Comparison of ENCODE assay signal across 8 cellular contexts in genomic region chr17:45123930-45124796, GRCh38. TPM values are rescaled to one million over a fixed set of nuclear protein-coding genes. Genes with fewer than 3 reads are reported as not detected.
A peak's percentile ranks its signal among the peaks of the same experiment; 100 is the strongest.
DNase-seq lines count a peak whose midpoint lies in the region; ATAC-seq and TF ChIP-seq lines count a peak whose summit lies in the region.

No MANE protein-coding gene starts in this region.

- H3K4me1 ChIP-seq in fibroblast of lung (ENCODE audit: control insufficient read depth, extremely low read depth, insufficient read depth, low read length), result peaks cover 26% of the 10 kb centered on the region

- no peak for TF ChIP-seq CTCF in fibroblast of lung (conservative IDR thresholded peaks at IDR 0.05 in 1 of 2, IDR thresholded peaks at IDR 0.05 in 1 of 2; ENCODE audit: low read depth in 1 of 2, low read length in 2 of 2)

- H3K36me3 ChIP-seq in fibroblast of lung (ENCODE audit: control insufficient read depth, insufficient read depth, low read length), result no peaks in the 10 kb centered on the region

- no peak overlapping the region for H2AFZ ChIP-seq in fibroblast of lung (ENCODE audit: low read length)

- intact Hi-C loops in Right ventricle myocardium inferior (cut with DNase I) (no loop called here), Right ventricle myocardium superior (cut with DNase I) (no loop called here)

- peaks cover 17% of the 10 kb centered on the region for H3K79me2 ChIP-seq in fibroblast of lung (ENCODE audit: control insufficient read depth, insufficient read depth, low read length)

- peak overlapping the region; percentile 51 for H3K4me2 ChIP-seq in fibroblast of lung (ENCODE audit: extremely low read depth, insufficient read depth, low read length)

- H3K4me3 ChIP-seq in fibroblast of lung (replicated peaks in 1 of 4; ENCODE audit: control extremely low read depth in 1 of 4, insufficient read depth in 1 of 4, low read depth in 3 of 4, low read length in 4 of 4), result no peak overlapping the region

- no peaks in the 10 kb centered on the region for H3K27me3 ChIP-seq in fibroblast of lung (ENCODE audit: control insufficient read depth, insufficient read depth, low read length)

- peak overlapping the region; percentile 33 for H3K9ac ChIP-seq in fibroblast of lung (ENCODE audit: insufficient read depth, low read length)

- H3K9me3 ChIP-seq in fibroblast of lung (ENCODE audit: control insufficient read depth, insufficient read depth, low read depth, low read length), result no peaks in the 10 kb centered on the region

- no peak for ATAC-seq in Right ventricle myocardium inferior
- ATAC-seq in Right ventricle myocardium superior (ENCODE audit: poor library complexity), result no peak
- no peak for ATAC-seq in HG02970 (IDR thresholded peaks at IDR 0.05; ENCODE audit: low FRiP score, unreplicated experiment)
- no peak for ATAC-seq in HG03378 (IDR thresholded peaks at IDR 0.05; ENCODE audit: unreplicated experiment)

- no peaks in the 10 kb centered on the region for H4K20me1 ChIP-seq in fibroblast of lung (ENCODE audit: control insufficient read depth, extremely low read depth, insufficient read depth, low read length)

- H3K27ac ChIP-seq in fibroblast of lung (ENCODE audit: insufficient read depth, low read length), result peak overlapping the region; percentile 88

- DNase-seq in Right ventricle myocardium inferior (ENCODE audit: missing footprints) (peak; percentile 68), Right ventricle myocardium superior (no peak), SKM-1 treated with dmso at 0.1 percent for 144 hours (lab: John Stamatoyannopoulos, UW; ENCODE audit: unreplicated experiment) (peak; percentile 58), fibroblast of lung (ENCODE audit: low read depth in 2 of 2) (peak; percentile 84 to 94), renal cortical epithelial cell (ENCODE audit: low read depth) (peak; percentile 86), mucosa of gallbladder (ENCODE audit: low spot score) (no peak)

RNA-seq across cellular contexts. Expression of gene PLCD3, which starts 8.2 kb away (rescaled TPM):
- 200 TPM for total RNA-seq in Right ventricle myocardium inferior
- 201 TPM for total RNA-seq in Right ventricle myocardium superior
- 39.3 and 59.8 TPM in 2 replicates for total RNA-seq in fibroblast of lung
- 32.8 and 52.1 TPM in 2 replicates for polyA plus RNA-seq in fibroblast of lung
- polyA plus RNA-seq in fibroblast of lung (2012), result 39.6 and 76.5 TPM in 2 replicates
- 151 and 159 TPM in 2 replicates for polyA minus RNA-seq in fibroblast of lung (ENCODE audit: low replicate concordance)
- 26.9 and 98.1 TPM in 2 replicates for total RNA-seq in renal cortical epithelial cell
- 63.6 TPM for total RNA-seq in mucosa of gallbladder

RNA-seq across cellular contexts. Expression of gene ACBD4, which starts 11.3 kb away (rescaled TPM):
- total RNA-seq in Right ventricle myocardium inferior (6.7 TPM), Right ventricle myocardium superior (8.0 TPM), fibroblast of lung (7.7 and 18.0 TPM in 2 replicates), renal cortical epithelial cell (7.2 and 9.6 TPM in 2 replicates), mucosa of gallbladder (29.8 TPM)
- 3.0 and 3.4 TPM in 2 replicates for polyA plus RNA-seq in fibroblast of lung
- polyA plus RNA-seq in fibroblast of lung (2012), result 5.8 and 6.3 TPM in 2 replicates
- 4.9 and 8.4 TPM in 2 replicates for polyA minus RNA-seq in fibroblast of lung (ENCODE audit: low replicate concordance)

RNA-seq across cellular contexts. Expression of gene HEXIM1, which starts 24.1 kb away (rescaled TPM):
- total RNA-seq in Right ventricle myocardium inferior (33.1 TPM), Right ventricle myocardium superior (31.2 TPM), fibroblast of lung (9.9 and 10.3 TPM in 2 replicates), renal cortical epithelial cell (10.8 and 38.0 TPM in 2 replicates), mucosa of gallbladder (62.5 TPM)
- polyA plus RNA-seq in fibroblast of lung, result 11.7 and 12.4 TPM in 2 replicates
- polyA plus RNA-seq in fibroblast of lung (2012), result 20.2 and 20.3 TPM in 2 replicates
- polyA minus RNA-seq in fibroblast of lung (ENCODE audit: low replicate concordance), result 4.3 and 6.1 TPM in 2 replicates

RNA-seq across cellular contexts. Expression of gene HEXIM2, which starts 37.5 kb away (rescaled TPM):
- total RNA-seq in Right ventricle myocardium inferior, result 9.0 TPM
- 8.0 TPM for total RNA-seq in Right ventricle myocardium superior
- 12.8 and 18.7 TPM in 2 replicates for total RNA-seq in fibroblast of lung
- 1.9 and 2.7 TPM in 2 replicates for polyA plus RNA-seq in fibroblast of lung
- 4.3 and 6.4 TPM in 2 replicates for polyA plus RNA-seq in fibroblast of lung (2012)
- 2.0 and 7.2 TPM in 2 replicates for polyA minus RNA-seq in fibroblast of lung (ENCODE audit: low replicate concordance)
- 5.6 and 7.3 TPM in 2 replicates for total RNA-seq in renal cortical epithelial cell
- 14.9 TPM for total RNA-seq in mucosa of gallbladder

Comparison
In these comparisons a context has a peak if more than half of its experiments do, and no peak if none do; other contexts are left out.
1. DNase-seq: peak in Right ventricle myocardium inferior (single experiment), SKM-1 treated with dmso at 0.1 percent for 144 hours (single experiment), fibroblast of lung (2 of 2) and renal cortical epithelial cell (single experiment); none in Right ventricle myocardium superior (single experiment) and mucosa of gallbladder (single experiment).